In genomic region chr17:79451167-79451566, GRCh38 we compare ENCODE assay signal across 18 cellular contexts.
DNase-seq lines count a peak whose midpoint lies in the region; ATAC-seq and TF ChIP-seq lines count a peak whose summit lies in the region.
"Had no signal": no experiment of that assay in that cellular context is flagged by ENCODE, and none has a peak within 500 bp of the region (broad histone marks: within the 10 kb centered on the region; RNA-seq: fewer than 3 reads in every experiment).

No MANE protein-coding gene starts in this region.

- no peak overlapping the region for H2BK5ac ChIP-seq in neuronal stem cell (ENCODE audit: low read length)

- H4K20me1 ChIP-seq in BLaER1 treated with 17β-estradiol and CSF1 and Interleukin-3, amounts not matched to agents 10 nM and 100 nM: peaks cover 0 to 10% (median 0%) of the 10 kb centered on the region in 11 experiments; a peak in 5 of 22 replicates

- no peak overlapping the region for H4K91ac ChIP-seq in neuronal stem cell (ENCODE audit: low read depth, low read length, poor library complexity)

- POLR2A ChIA-PET in AG04450 (lab: Yijun Ruan, JAX): no interaction called here

- peaks cover 3% of the 10 kb centered on the region for H3K9me3 Mint-ChIP-seq in endodermal cell
- H3K9me3 Mint-ChIP-seq: CD4-positive, alpha-beta T cell; CD8-positive, alpha-beta T cell had no signal

- H3K79me1 ChIP-seq in neuronal stem cell (ENCODE audit: low read depth, low read length): no peaks in the 10 kb centered on the region

- no peak overlapping the region for H3K27ac Mint-ChIP-seq in endodermal cell
- H3K27ac Mint-ChIP-seq: B cell; CD4-positive, alpha-beta T cell; CD8-positive, alpha-beta T cell had no signal

- H3K27me3 ChIP-seq in AG04450 (ENCODE audit: control insufficient read depth, insufficient read depth, low read length): no peaks in the 10 kb centered on the region
- H3K27me3 ChIP-seq in BLaER1 treated with 17β-estradiol and CSF1 and Interleukin-3, amounts not matched to agents 10 nM and 100 nM: no peaks in the 10 kb centered on the region
- peaks cover 0 to 9% (median 0%) of the 10 kb centered on the region in 3 experiments for H3K27me3 ChIP-seq in neuronal stem cell (ENCODE audit: control insufficient read depth in 3 of 3, insufficient read depth in 3 of 3, low read depth in 1 of 3, low read length in 3 of 3)
- H3K27me3 ChIP-seq in endodermal cell (ENCODE audit: control insufficient read depth, insufficient read depth, low read length, poor library complexity, severe bottlenecking): no peaks in the 10 kb centered on the region

- peak overlapping the region; percentile 11 for H3K27ac ChIP-seq in AG04450 (ENCODE audit: low read depth, low read length)
- H3K27ac ChIP-seq in BLaER1 treated with 17β-estradiol and CSF1 and Interleukin-3, amounts not matched to agents 10 nM and 100 nM: no peak overlapping the region
- H3K27ac ChIP-seq in neuronal stem cell (replicated peaks; ENCODE audit: low read length): no peak overlapping the region
- H3K27ac ChIP-seq in endodermal cell (ENCODE audit: low read depth, low read length): no peak overlapping the region
- H3K27ac ChIP-seq: 22Rv1, A549, C4-2B had no signal

- H2BK15ac ChIP-seq in neuronal stem cell (ENCODE audit: low read length): no peak overlapping the region

- H3K9me3 ChIP-seq in AG04450 (ENCODE audit: control insufficient read depth, insufficient read depth, low read length) (no peaks in the 10 kb centered on the region; the same call in 1 of the 2 replicates), neuronal stem cell (replicated peaks in 1 of 2; ENCODE audit: control insufficient read depth in 2 of 2, insufficient read depth in 1 of 2, low read depth in 1 of 2, low read length in 2 of 2) (no peaks in the 10 kb centered on the region), endodermal cell (ENCODE audit: control insufficient read depth, low read length) (no peaks in the 10 kb centered on the region)
- peaks cover 0 to 9% (median 6%) of the 10 kb centered on the region in 11 experiments; a peak in 7 of 22 replicates for H3K9me3 ChIP-seq in BLaER1 treated with 17β-estradiol and CSF1 and Interleukin-3, amounts not matched to agents 10 nM and 100 nM (replicated peaks in 1 of 11)
- H3K9me3 ChIP-seq: A549 had no signal

- CTCF ChIA-PET in AG04450 (lab: Charles Lee): no interaction called here

- H3K4me1 Mint-ChIP-seq in endodermal cell: peaks cover 10% of the 10 kb centered on the region
- H3K4me1 Mint-ChIP-seq: B cell had no signal

- TF ChIP-seq CTCF in AG04450 (IDR thresholded peaks at IDR 0.05; ENCODE audit: low read depth, low read length): no peak
- TF ChIP-seq CTCF in endodermal cell (conservative IDR thresholded peaks at IDR 0.05): no peak

- H3K4me2 ChIP-seq in BLaER1 treated with 17β-estradiol and CSF1 and Interleukin-3, amounts not matched to agents 10 nM and 100 nM: peak overlapping the region in 9 of 11 experiments; percentile 26 to 91 (median 77); a peak in 18 of 22 replicates
- H3K4me2 ChIP-seq in neuronal stem cell (ENCODE audit: insufficient read depth, low read length, poor library complexity, severe bottlenecking): no peak overlapping the region
- H3K4me2 ChIP-seq: A549 had no signal

- no peak overlapping the region for H4K8ac ChIP-seq in neuronal stem cell (ENCODE audit: low read depth, low read length)

- no peak overlapping the region for H2BK120ac ChIP-seq in neuronal stem cell (ENCODE audit: low read depth, low read length)

- H3K4ac ChIP-seq in neuronal stem cell (ENCODE audit: low read length): no peak overlapping the region

- intact Hi-C loops in head of caudate nucleus (cut with DNase I): no loop called here

- no peak overlapping the region for H2AFZ ChIP-seq in neuronal stem cell (ENCODE audit: low read length)

- no peak for DNase-seq in AG04450 (ENCODE audit: low read depth, low spot score)
- DNase-seq in head of caudate nucleus: peak in 40 of 42 donors; percentile 31 to 94 (median 72)
- DNase-seq in neuronal stem cell (ENCODE audit: low spot score): no peak
- no peak for DNase-seq in endodermal cell
- no peak for DNase-seq in globus pallidus (ENCODE audit: low spot score)
- DNase-seq: Caco-2; Calu3; CD4-positive, alpha-beta T cell; CD8-positive, alpha-beta T cell; DMS79 treated with DMSO at 0.1 percent for 48 hours; GF-D8 had no signal

- H2BK12ac ChIP-seq in neuronal stem cell (ENCODE audit: low read length): no peak overlapping the region

- ATAC-seq in HG02623 (IDR thresholded peaks at IDR 0.05; ENCODE audit: unreplicated experiment) (no peak), GM18861 (IDR thresholded peaks at IDR 0.05; ENCODE audit: unreplicated experiment) (no peak)
- ATAC-seq: A549; CD8-positive, alpha-beta T cell had no signal

- peaks cover 0 to 63% (median 35%) of the 10 kb centered on the region in 10 experiments; a peak in 18 of 20 replicates for H3K4me1 ChIP-seq in BLaER1 treated with 17β-estradiol and CSF1 and Interleukin-3, amounts not matched to agents 10 nM and 100 nM
- H3K4me1 ChIP-seq in neuronal stem cell (ENCODE audit: control insufficient read depth in 2 of 2, insufficient read depth in 1 of 2, low read depth in 1 of 2, low read length in 2 of 2) (no peaks in the 10 kb centered on the region), endodermal cell (ENCODE audit: control insufficient read depth, insufficient read depth, low read length) (no peaks in the 10 kb centered on the region)
- H3K4me1 ChIP-seq: A549, Caco-2 had no signal

- H3K4me3 Mint-ChIP-seq in endodermal cell: no peak overlapping the region
- H3K4me3 Mint-ChIP-seq: B cell; CD4-positive, alpha-beta T cell; CD8-positive, alpha-beta T cell had no signal

- H2AK5ac ChIP-seq in neuronal stem cell (ENCODE audit: low read depth, low read length): no peak overlapping the region

- H3K18ac ChIP-seq in neuronal stem cell (ENCODE audit: low read length): peak overlapping the region; percentile 29

- H3K27me3 Mint-ChIP-seq in endodermal cell (ENCODE audit: insufficient read depth): no peaks in the 10 kb centered on the region

- H3K36me3 Mint-ChIP-seq in endodermal cell (ENCODE audit: low read depth): no peaks in the 10 kb centered on the region
- H3K36me3 Mint-ChIP-seq: CD8-positive, alpha-beta T cell had no signal

- no peak overlapping the region for H3K23ac ChIP-seq in neuronal stem cell (ENCODE audit: low read depth, low read length, poor library complexity)

- H3K9ac ChIP-seq in BLaER1 treated with 17β-estradiol and CSF1 and Interleukin-3, amounts not matched to agents 10 nM and 100 nM: peak overlapping the region in 1 of 11 experiments; percentile 0; a peak in 1 of 22 replicates
- no peak overlapping the region for H3K9ac ChIP-seq in neuronal stem cell (ENCODE audit: low read depth, low read length, poor library complexity)
- no peak overlapping the region for H3K9ac ChIP-seq in endodermal cell (ENCODE audit: extremely low read depth, low read length, poor library complexity, severe bottlenecking)

- WGBS in neuronal stem cell (ENCODE audit: extremely low coverage in 2 of 2, insufficient read length in 2 of 2, insufficient replicate concordance in 1 of 2), 2 donors: no CpG with 5 or more reads among the region's 7 CpGs
- 88 to 90% methylated on average over 6 to 7 of the region's 7 CpGs for WGBS in endodermal cell (ENCODE audit: insufficient coverage in 1 of 2, insufficient read length in 1 of 2), 2 experiments

- H3K14ac ChIP-seq in neuronal stem cell (ENCODE audit: low read length): no peak overlapping the region

- H3K36me3 ChIP-seq in BLaER1 treated with 17β-estradiol and CSF1 and Interleukin-3, amounts not matched to agents 10 nM and 100 nM: no peaks in the 10 kb centered on the region
- no peaks in the 10 kb centered on the region for H3K36me3 ChIP-seq in neuronal stem cell (replicated peaks in 1 of 2; ENCODE audit: control insufficient read depth in 2 of 2, insufficient read depth in 2 of 2, low read length in 2 of 2)
- no peaks in the 10 kb centered on the region for H3K36me3 ChIP-seq in endodermal cell (ENCODE audit: control insufficient read depth, insufficient read depth, low read length)

- H3K4me3 ChIP-seq in AG04450 (ENCODE audit: low read depth, low read length) (no peak overlapping the region), neuronal stem cell (ENCODE audit: low read length in 2 of 2) (no peak overlapping the region), endodermal cell (ENCODE audit: low read length) (no peak overlapping the region)
- no peak overlapping the region for H3K4me3 ChIP-seq in BLaER1 treated with 17β-estradiol and CSF1 and Interleukin-3, amounts not matched to agents 10 nM and 100 nM
- H3K4me3 ChIP-seq: A549 had no signal

Comparison
In these comparisons a context has a peak if more than half of its experiments do, and no peak if none do; other contexts are left out.
1. DNase-seq: peak in head of caudate nucleus (40 of 42); none in AG04450 (single experiment), neuronal stem cell (single experiment), endodermal cell (single experiment) and globus pallidus (single experiment).